18 cellular contexts compared by ENCODE assay signal in genomic region chr11:2212411-2213251, GRCh38. TPM values are rescaled to one million over a fixed set of nuclear protein-coding genes. Genes with fewer than 3 reads are reported as not detected.
A peak's percentile ranks its signal among the peaks of the same experiment; 100 is the strongest.
DNase-seq lines count a peak whose midpoint lies in the region; ATAC-seq and TF ChIP-seq lines count a peak whose summit lies in the region.
"Had no signal": no experiment of that assay in that cellular context is flagged by ENCODE, and none has a peak within 500 bp of the region (broad histone marks: within the 10 kb centered on the region; RNA-seq: fewer than 3 reads in every experiment).

No MANE protein-coding gene starts in this region.

- in situ Hi-C loops in mammary epithelial cell (cut with MboI; ENCODE audit: low sequenced_read_pairs in 2 of 2), result no loop called here

- peaks cover 7 to 10% of the 10 kb centered on the region in 2 donors for H3K4me1 ChIP-seq in breast epithelium
- peaks cover 27% of the 10 kb centered on the region for H3K4me1 ChIP-seq in mammary epithelial cell (ENCODE audit: insufficient read depth, low read length)
- H3K4me1 ChIP-seq in upper lobe of left lung, result peaks cover 0 to 5% (median 0%) of the 10 kb centered on the region in 4 donors
- H3K4me1 ChIP-seq: tibial nerve had no signal

- H3K36me3 ChIP-seq in breast epithelium, result no peaks in the 10 kb centered on the region
- no peaks in the 10 kb centered on the region for H3K36me3 ChIP-seq in mammary epithelial cell (ENCODE audit: insufficient read depth, low read length)
- H3K36me3 ChIP-seq in upper lobe of left lung, result no peaks in the 10 kb centered on the region
- H3K36me3 ChIP-seq: neutrophil, tibial nerve had no signal

- no peaks in the 10 kb centered on the region for H3K9me3 Mint-ChIP-seq in central memory CD8-positive, alpha-beta T cell
- H3K9me3 Mint-ChIP-seq in natural killer cell, result no peaks in the 10 kb centered on the region

- peaks cover 2% of the 10 kb centered on the region for H3K36me3 Mint-ChIP-seq in central memory CD8-positive, alpha-beta T cell (ENCODE audit: insufficient read depth)
- H3K36me3 Mint-ChIP-seq in natural killer cell, result no peaks in the 10 kb centered on the region

- peaks cover 8% of the 10 kb centered on the region for H3K27me3 Mint-ChIP-seq in central memory CD8-positive, alpha-beta T cell
- no peaks in the 10 kb centered on the region for H3K27me3 Mint-ChIP-seq in natural killer cell (ENCODE audit: low read depth in 2 of 2)

- dilution Hi-C loops in mammary epithelial cell (cut with HindIII; ENCODE audit: low sequenced_read_pairs), result loop anchor here (5.0 to 10.0 kb wide), 3 partner anchors 35 to 202 kb away; no protein-coding TSS in a partner anchor

- H3K79me2 ChIP-seq in mammary epithelial cell (ENCODE audit: insufficient read depth, low read length), result no peaks in the 10 kb centered on the region

- H3K9ac ChIP-seq in mammary epithelial cell (ENCODE audit: insufficient read depth, low read length), result no peak overlapping the region

- no peak for ATAC-seq in central memory CD8-positive, alpha-beta T cell (replicated peaks; ENCODE audit: extremely low read depth, poor library complexity, severe bottlenecking)
- ATAC-seq in natural killer cell (no peak), upper lobe of left lung (ENCODE audit: low FRiP score in 2 of 2) (no peak), GM21737 (IDR thresholded peaks at IDR 0.05; ENCODE audit: unreplicated experiment) (no peak)

- no peak overlapping the region for H3K27ac Mint-ChIP-seq in central memory CD8-positive, alpha-beta T cell (ENCODE audit: low read depth)
- peak overlapping the region; percentile 84 to 91 for H3K27ac Mint-ChIP-seq in natural killer cell

- no peak overlapping the region for H2AFZ ChIP-seq in mammary epithelial cell (ENCODE audit: low read depth, low read length)

- peaks cover 13% of the 10 kb centered on the region for H3K4me1 Mint-ChIP-seq in central memory CD8-positive, alpha-beta T cell
- peaks cover 21 to 38% of the 10 kb centered on the region in 2 donors for H3K4me1 Mint-ChIP-seq in natural killer cell

- H3K27ac ChIP-seq in breast epithelium (peak overlapping the region; percentile 12 to 25), mammary epithelial cell (ENCODE audit: insufficient read depth, low read depth, low read length) (no peak overlapping the region), upper lobe of left lung (no peak overlapping the region)
- H3K27ac ChIP-seq: neutrophil, tibial nerve had no signal

- no TSS peak for BruUV-seq in mammary epithelial cell (replicated peaks; lab: Mats Ljungman, UMichigan)

- no peak for TF ChIP-seq EP300 in upper lobe of left lung (IDR thresholded peaks at IDR 0.05)

- CTCF ChIA-PET in mammary epithelial cell (lab: Charles Lee; ENCODE audit: low non-redundant PET), result no interaction called here

- no peaks in the 10 kb centered on the region for H3K27me3 ChIP-seq in breast epithelium
- H3K27me3 ChIP-seq in mammary epithelial cell (ENCODE audit: insufficient read depth, low read length), result peaks cover 2% of the 10 kb centered on the region
- no peaks in the 10 kb centered on the region for H3K27me3 ChIP-seq in upper lobe of left lung

- TF ChIP-seq POLR2A in breast epithelium (IDR thresholded peaks at IDR 0.05) (no peak), upper lobe of left lung (IDR thresholded peaks at IDR 0.05) (no peak)

- 68% methylated on average over 20 of the region's 23 CpGs for WGBS in mammary epithelial cell (ENCODE audit: low coverage, missing lambda C conversion rate)
- WGBS in upper lobe of left lung, 2 donors, result 83 to 85% methylated on average over 19 to 23 of the region's 23 CpGs

- H3K4me3 ChIP-seq in breast epithelium, result no peak overlapping the region
- no peak overlapping the region for H3K4me3 ChIP-seq in mammary epithelial cell (replicated peaks in 1 of 3; ENCODE audit: insufficient read depth in 1 of 3, low read depth in 2 of 3, low read length in 3 of 3)
- no peak overlapping the region for H3K4me3 ChIP-seq in upper lobe of left lung
- H3K4me3 ChIP-seq: tibial nerve had no signal

- H4K20me1 ChIP-seq in mammary epithelial cell (ENCODE audit: insufficient read depth, low read length), result no peaks in the 10 kb centered on the region

- TF ChIP-seq CTCF in breast epithelium (IDR thresholded peaks at IDR 0.05) (no peak), mammary epithelial cell (conservative IDR thresholded peaks at IDR 0.05 in 1 of 2, IDR thresholded peaks at IDR 0.05 in 1 of 2; ENCODE audit: extremely low read depth in 1 of 2, insufficient read depth in 1 of 2, low read depth in 1 of 2, low read length in 2 of 2) (no peak), natural killer cell (IDR thresholded peaks at IDR 0.05) (no peak), upper lobe of left lung (IDR thresholded peaks at IDR 0.05) (no peak)

- H3K9me3 ChIP-seq in breast epithelium (no peaks in the 10 kb centered on the region), mammary epithelial cell (replicated peaks; ENCODE audit: insufficient read depth, low read length) (no peaks in the 10 kb centered on the region), upper lobe of left lung (no peaks in the 10 kb centered on the region)
- H3K9me3 ChIP-seq: neutrophil had no signal

- no peak overlapping the region for H3K4me2 ChIP-seq in mammary epithelial cell (ENCODE audit: insufficient read depth, low read depth, low read length)

- intact Hi-C loops in breast epithelium (cut with DNase I; ENCODE audit: low total_unique reads) (no loop called here), mammary epithelial cell (cut with micrococcal nuclease) (no loop called here), natural killer cell (cut with micrococcal nuclease) (no loop called here)

- peak overlapping the region; percentile 62 for H3K4me3 Mint-ChIP-seq in central memory CD8-positive, alpha-beta T cell
- peak overlapping the region; percentile 65 for H3K4me3 Mint-ChIP-seq in natural killer cell

- DNase-seq in breast epithelium (ENCODE audit: low spot score in 2 of 2), result peak; percentile 48 to 69
- DNase-seq in mammary epithelial cell, result no peak
- DNase-seq in central memory CD8-positive, alpha-beta T cell (ENCODE audit: low spot score in 2 of 2), result peak in 1 of 2 donors; percentile 6
- DNase-seq in natural killer cell, result peak; percentile 15
- peak; percentile 19 to 69 for DNase-seq in upper lobe of left lung
- no peak for DNase-seq in cortex of kidney (lab: John Stamatoyannopoulos, UW)
- no peak for DNase-seq in HCEC 1CT
- DNase-seq: AML-193, cerebellar nuclear complex, NCI-H2029 treated with DMSO at 0.1 percent for 48 hours, NCI-H82, RPMI8226 had no signal

RNA-seq across cellular contexts. Expression of gene TH, which starts 41.0 kb away (rescaled TPM):
- total RNA-seq in breast epithelium, result not detected
- under 1 TPM in 1 of 2 donors, not detected in 1; 0.61 TPM for total RNA-seq in mammary epithelial cell
- 0.16 TPM for polyA plus RNA-seq in mammary epithelial cell
- polyA minus RNA-seq in mammary epithelial cell, result not detected
- total RNA-seq in natural killer cell, result not detected
- not detected for total RNA-seq in upper lobe of left lung
- total RNA-seq: T-helper 2 cell treated with Interferon-gamma antibody and Interleukin-4, amounts not matched to agents 100 ng/mL and 5 ng/mL, for 36 hours had no signal

RNA-seq across cellular contexts. Expression of gene INS, which starts 51.6 kb away (rescaled TPM):
- total RNA-seq in breast epithelium, result not detected
- total RNA-seq in mammary epithelial cell, result not detected
- polyA plus RNA-seq in mammary epithelial cell, result not detected
- polyA minus RNA-seq in mammary epithelial cell, result not detected
- not detected for total RNA-seq in natural killer cell
- total RNA-seq in upper lobe of left lung, result under 1 TPM in 1 of 6 donors, not detected in 5; 0.67 TPM
- total RNA-seq: HT-29; M059J; T-helper 2 cell treated with Interferon-gamma antibody and Interleukin-4, amounts not matched to agents 100 ng/mL and 5 ng/mL, for 36 hours had no signal

RNA-seq across cellular contexts. Expression of gene ASCL2, which starts 57.8 kb away (rescaled TPM):
- total RNA-seq in breast epithelium, result 1 to 10 TPM in 2 of 3 donors, under 1 TPM in 1; 0.96 to 4.8 (median 3.3) TPM
- total RNA-seq in mammary epithelial cell, result not detected
- 0.05 TPM for polyA plus RNA-seq in mammary epithelial cell
- not detected for polyA minus RNA-seq in mammary epithelial cell
- total RNA-seq in natural killer cell, result 10 to 100 TPM; 10.8 to 16.8 (median 16.0) TPM
- 1 to 10 TPM in 4 of 6 donors, not detected in 2; 1.4 to 3.4 (median 1.9) TPM for total RNA-seq in upper lobe of left lung
- total RNA-seq: M059J had no signal

Comparison
In these comparisons a context has a peak if more than half of its experiments do, and no peak if none do; other contexts are left out.
1. DNase-seq: peak in breast epithelium (2 of 2), natural killer cell (single experiment) and upper lobe of left lung (2 of 2); none in mammary epithelial cell (single experiment), cortex of kidney (single experiment) and HCEC 1CT (single experiment).
2. H3K27ac ChIP-seq: peak in breast epithelium (2 of 2); none in mammary epithelial cell (single experiment) and upper lobe of left lung (0 of 4).